8 cellular contexts compared by ENCODE assay signal in the genomic region with DNA sequence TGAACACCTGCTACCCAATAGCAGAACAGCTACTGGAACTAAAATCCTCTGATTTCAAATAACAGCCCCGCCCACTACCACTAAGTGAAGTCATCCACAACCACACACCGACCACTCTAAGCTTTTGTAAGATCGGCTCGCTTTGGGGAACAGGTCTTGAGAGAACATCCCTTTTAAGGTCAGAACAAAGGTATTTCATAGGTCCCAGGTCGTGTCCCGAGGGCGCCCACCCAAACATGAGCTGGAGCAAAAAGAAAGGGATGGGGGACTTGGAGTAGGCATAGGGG. TPM values are rescaled to one million over a fixed set of nuclear protein-coding genes. Genes with fewer than 3 reads are reported as not detected.
DNase-seq lines count a peak whose midpoint lies in the region; ATAC-seq and TF ChIP-seq lines count a peak whose summit lies in the region.

No MANE protein-coding gene starts in this region.

- no peaks in the 10 kb centered on the region for H3K27me3 Mint-ChIP-seq in activated T-cell treated with anti-CD3 and anti-CD28 coated beads, Interleukin-2, amount 50 U/mL, for 72 hours (ENCODE audit: low read depth)

- H3K27me3 ChIP-seq in neutrophil, result no peaks in the 10 kb centered on the region
- H3K27me3 ChIP-seq in upper lobe of right lung, result no peaks in the 10 kb centered on the region

- no peak for TF ChIP-seq CTCF in fibroblast of pulmonary artery (IDR thresholded peaks at IDR 0.05; ENCODE audit: low read length, missing control alignments)
- no peak for TF ChIP-seq CTCF in neutrophil (IDR thresholded peaks at IDR 0.05)
- no peak for TF ChIP-seq CTCF in upper lobe of right lung (IDR thresholded peaks at IDR 0.05)

- peak overlapping the region; percentile 91 to 95 for H3K4me3 Mint-ChIP-seq in activated T-cell treated with anti-CD3 and anti-CD28 coated beads, Interleukin-2, amount 50 U/mL, for 72 hours

- H3K9me3 ChIP-seq in neutrophil (no peaks in the 10 kb centered on the region), upper lobe of right lung (no peaks in the 10 kb centered on the region)

- H3K4me3 ChIP-seq in fibroblast of pulmonary artery (replicated peaks; ENCODE audit: low read depth, low read length), result peak overlapping the region; percentile 93
- peak overlapping the region; percentile 82 to 92 for H3K4me3 ChIP-seq in neutrophil (ENCODE audit: low read depth in 1 of 2, low read length in 1 of 2)
- H3K4me3 ChIP-seq in upper lobe of right lung, result peak overlapping the region; percentile 88

- H3K36me3 ChIP-seq in neutrophil (no peaks in the 10 kb centered on the region), upper lobe of right lung (no peaks in the 10 kb centered on the region)

- H3K4me1 Mint-ChIP-seq in activated T-cell treated with anti-CD3 and anti-CD28 coated beads, Interleukin-2, amount 50 U/mL, for 72 hours (ENCODE audit: low read depth), result peaks cover 26% of the 10 kb centered on the region

- H3K4me1 ChIP-seq in neutrophil (ENCODE audit: control insufficient read depth in 1 of 2, insufficient read depth in 1 of 2, low read depth in 1 of 2, low read length in 1 of 2) (peaks cover 26 to 32% of the 10 kb centered on the region in 2 experiments), upper lobe of right lung (peaks cover 10% of the 10 kb centered on the region)

- no peaks in the 10 kb centered on the region for H3K9me3 Mint-ChIP-seq in activated T-cell treated with anti-CD3 and anti-CD28 coated beads, Interleukin-2, amount 50 U/mL, for 72 hours

- peaks cover 4 to 11% of the 10 kb centered on the region in 2 donors for H3K36me3 Mint-ChIP-seq in activated T-cell treated with anti-CD3 and anti-CD28 coated beads, Interleukin-2, amount 50 U/mL, for 72 hours (ENCODE audit: insufficient read depth in 2 of 2)

- DNase-seq in NCI-H2171 treated with DMSO at 0.1 percent for 48 hours (lab: John Stamatoyannopoulos, UW), result peak; percentile 52
- DNase-seq in NCI-H2171 (lab: John Stamatoyannopoulos, UW), result no peak
- DNase-seq in NCI-H345 treated with DMSO at 0.1 percent for 48 hours (lab: John Stamatoyannopoulos, UW; ENCODE audit: unreplicated experiment), result peak; percentile 11
- peak; percentile 75 to 77 for DNase-seq in activated T-cell treated with anti-CD3 and anti-CD28 coated beads, Interleukin-2, amount 50 U/mL, for 72 hours
- peak; percentile 49 for DNase-seq in fibroblast of pulmonary artery (ENCODE audit: low read depth)
- DNase-seq in upper lobe of right lung, result no peak

- ATAC-seq in HG02763 (IDR thresholded peaks at IDR 0.05; ENCODE audit: unreplicated experiment) (peak; percentile 7), upper lobe of right lung (peak; percentile 65)
- peak; percentile 70 to 76 for ATAC-seq in activated T-cell treated with anti-CD3 and anti-CD28 coated beads, Interleukin-2, amount 50 U/mL, for 72 hours (replicated peaks in 1 of 2)

- H3K27ac ChIP-seq in neutrophil (peak overlapping the region; percentile 99), upper lobe of right lung (peak overlapping the region; percentile 99)

- intact Hi-C loops in upper lobe of right lung (cut with DNase I), result no loop called here

- peak overlapping the region; percentile 100 for H3K27ac Mint-ChIP-seq in activated T-cell treated with anti-CD3 and anti-CD28 coated beads, Interleukin-2, amount 50 U/mL, for 72 hours

RNA-seq across cellular contexts. Expression of gene ZAR1L, which starts 0.3 kb away (rescaled TPM):
- total RNA-seq in activated T-cell treated with anti-CD3 and anti-CD28 coated beads, Interleukin-2, amount 50 U/mL, for 72 hours, result not detected
- total RNA-seq in upper lobe of right lung, result not detected

RNA-seq across cellular contexts. Expression of gene BRCA2, which starts 0.4 kb away (rescaled TPM):
- 10 to 100 TPM; 36.9 to 41.5 TPM for total RNA-seq in activated T-cell treated with anti-CD3 and anti-CD28 coated beads, Interleukin-2, amount 50 U/mL, for 72 hours
- 3.6 TPM for total RNA-seq in upper lobe of right lung

Comparison
In these comparisons a context has a peak if more than half of its experiments do, and no peak if none do; other contexts are left out.
1. DNase-seq: peak in NCI-H2171 treated with DMSO at 0.1 percent for 48 hours (single experiment), NCI-H345 treated with DMSO at 0.1 percent for 48 hours (single experiment), activated T-cell treated with anti-CD3 and anti-CD28 coated beads, Interleukin-2, amount 50 U/mL, for 72 hours (2 of 2) and fibroblast of pulmonary artery (single experiment); none in NCI-H2171 (single experiment) and upper lobe of right lung (single experiment).
2. ATAC-seq: peak in every context shown above with its lines; median percentile 73 in activated T-cell treated with anti-CD3 and anti-CD28 coated beads, Interleukin-2, amount 50 U/mL, for 72 hours; 65 in upper lobe of right lung; 7 in HG02763.
3. Peak in every context shown above with its lines, with median percentiles within 50 percentile points of each other: H3K4me3 ChIP-seq.